ENCODE assay signal across 8 cellular contexts in the genomic region with DNA sequence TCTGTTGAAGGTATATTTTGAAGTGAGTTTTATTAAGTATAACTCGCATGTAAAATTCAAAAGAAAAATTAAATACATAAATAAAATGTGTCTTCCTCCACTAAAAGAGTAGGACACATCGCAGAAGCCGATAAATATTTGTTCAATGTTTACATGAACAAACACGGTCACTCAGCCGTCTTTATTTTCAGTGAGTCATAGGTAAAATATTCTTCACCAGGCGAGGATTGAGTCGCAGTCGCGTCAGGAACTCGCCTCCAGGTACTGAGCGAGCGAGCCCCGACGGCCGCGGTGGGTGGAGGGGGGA. TPM values are rescaled to one million over a fixed set of nuclear protein-coding genes. Genes with fewer than 3 reads are reported as not detected.
DNase-seq lines count a peak whose midpoint lies in the region; ATAC-seq and TF ChIP-seq lines count a peak whose summit lies in the region.

No MANE protein-coding gene starts in this region.

- H3K36me3 Mint-ChIP-seq in activated naive CD4-positive, alpha-beta T cell treated with anti-CD3 and anti-CD28 coated beads, Interleukin-2, amount 50 U/mL, for 24 hours = no peaks in the 10 kb centered on the region
- no peaks in the 10 kb centered on the region for H3K36me3 Mint-ChIP-seq in activated naive CD4-positive, alpha-beta T cell treated with anti-CD3 and anti-CD28 coated beads, Interleukin-2, amount 50 U/mL, for 72 hours

- no peaks in the 10 kb centered on the region for H3K9me3 ChIP-seq in body of pancreas
- H3K9me3 ChIP-seq in lung (ENCODE audit: control insufficient read depth in 2 of 2, insufficient read depth in 1 of 2, low read length in 1 of 2) = peaks cover 0 to 3% of the 10 kb centered on the region in 2 donors
- H3K9me3 ChIP-seq in upper lobe of left lung = no peaks in the 10 kb centered on the region

- H3K27me3 ChIP-seq in body of pancreas (no peaks in the 10 kb centered on the region), lung (ENCODE audit: control insufficient read depth, insufficient read depth) (no peaks in the 10 kb centered on the region), upper lobe of left lung (no peaks in the 10 kb centered on the region)

- H3K27ac ChIP-seq in body of pancreas (peak overlapping the region; percentile 87 to 99 (median 96)), lung (ENCODE audit: low read depth in 1 of 2, low read length in 1 of 2) (peak overlapping the region; percentile 83 to 97), upper lobe of left lung (peak overlapping the region; percentile 94 to 97 (median 94))

- intact Hi-C loops in body of pancreas (cut with DNase I) = no loop called here

- no peak for DNase-seq in activated naive CD4-positive, alpha-beta T cell treated with anti-CD3 and anti-CD28 coated beads, Interleukin-2, amount 50 U/mL, for 72 hours (ENCODE audit: low spot score in 2 of 2)
- DNase-seq in body of pancreas (no peak), lung (ENCODE audit: low spot score) (no peak), upper lobe of left lung (no peak), RKO (ENCODE audit: low spot score) (no peak), T1000 (lab: John Stamatoyannopoulos, UW) (no peak), SK-N-DZ (ENCODE audit: low spot score) (no peak)

- H3K4me1 ChIP-seq in body of pancreas = peaks cover 20% of the 10 kb centered on the region
- peaks cover 1 to 2% of the 10 kb centered on the region in 2 donors for H3K4me1 ChIP-seq in lung (ENCODE audit: control insufficient read depth in 2 of 2, insufficient read depth in 2 of 2, low read length in 2 of 2)
- peaks cover 0 to 4% (median 2%) of the 10 kb centered on the region in 4 donors for H3K4me1 ChIP-seq in upper lobe of left lung

- TF ChIP-seq EP300 in upper lobe of left lung (IDR thresholded peaks at IDR 0.05) = no peak

- ATAC-seq in activated naive CD4-positive, alpha-beta T cell treated with anti-CD3 and anti-CD28 coated beads, Interleukin-2, amount 50 U/mL, for 72 hours = no peak
- ATAC-seq in body of pancreas = no peak
- no peak for ATAC-seq in lung (ENCODE audit: insufficient read depth, low FRiP score)
- ATAC-seq in upper lobe of left lung (ENCODE audit: low FRiP score in 2 of 2) = no peak

- TF ChIP-seq POLR2A in body of pancreas (IDR thresholded peaks at IDR 0.05) (no peak), upper lobe of left lung (IDR thresholded peaks at IDR 0.05) (no peak)

- peak overlapping the region; percentile 93 for H3K4me3 Mint-ChIP-seq in activated naive CD4-positive, alpha-beta T cell treated with anti-CD3 and anti-CD28 coated beads, Interleukin-2, amount 50 U/mL, for 24 hours

- no peaks in the 10 kb centered on the region for H3K9me3 Mint-ChIP-seq in activated naive CD4-positive, alpha-beta T cell treated with anti-CD3 and anti-CD28 coated beads, Interleukin-2, amount 50 U/mL, for 24 hours
- H3K9me3 Mint-ChIP-seq in activated naive CD4-positive, alpha-beta T cell treated with anti-CD3 and anti-CD28 coated beads, Interleukin-2, amount 50 U/mL, for 72 hours = no peaks in the 10 kb centered on the region

- no peaks in the 10 kb centered on the region for H3K36me3 ChIP-seq in body of pancreas (replicated peaks in 1 of 2; ENCODE audit: insufficient read depth in 1 of 2, low read depth in 2 of 2)
- H3K36me3 ChIP-seq in lung (ENCODE audit: control insufficient read depth in 2 of 2, insufficient read depth in 2 of 2, low read length in 2 of 2) = no peaks in the 10 kb centered on the region
- no peaks in the 10 kb centered on the region for H3K36me3 ChIP-seq in upper lobe of left lung

- TF ChIP-seq CTCF in body of pancreas (IDR thresholded peaks at IDR 0.05) = no peak
- TF ChIP-seq CTCF in lung (IDR thresholded peaks at IDR 0.05; ENCODE audit: control extremely low read depth, extremely low read depth) = no peak
- no peak for TF ChIP-seq CTCF in upper lobe of left lung (IDR thresholded peaks at IDR 0.05)

- peaks cover 28% of the 10 kb centered on the region for H3K4me1 Mint-ChIP-seq in activated naive CD4-positive, alpha-beta T cell treated with anti-CD3 and anti-CD28 coated beads, Interleukin-2, amount 50 U/mL, for 24 hours

- WGBS in body of pancreas, 2 donors = 0% methylated on average over 9 to 16 of the region's 16 CpGs
- WGBS in lung, 2 donors = 0 to 39% methylated on average over 14 to 16 of the region's 16 CpGs
- 0 to 35% methylated on average over 5 to 15 of the region's 16 CpGs for WGBS in upper lobe of left lung, 2 donors

- H3K4me3 ChIP-seq in body of pancreas = no peak overlapping the region
- no peak overlapping the region for H3K4me3 ChIP-seq in lung
- H3K4me3 ChIP-seq in upper lobe of left lung = peak overlapping the region; percentile 10 to 59 (median 56)

- H3K27me3 Mint-ChIP-seq in activated naive CD4-positive, alpha-beta T cell treated with anti-CD3 and anti-CD28 coated beads, Interleukin-2, amount 50 U/mL, for 24 hours = no peaks in the 10 kb centered on the region

- peak overlapping the region; percentile 93 for H3K27ac Mint-ChIP-seq in activated naive CD4-positive, alpha-beta T cell treated with anti-CD3 and anti-CD28 coated beads, Interleukin-2, amount 50 U/mL, for 24 hours
- peak overlapping the region in 1 of 2 donors; percentile 92 for H3K27ac Mint-ChIP-seq in activated naive CD4-positive, alpha-beta T cell treated with anti-CD3 and anti-CD28 coated beads, Interleukin-2, amount 50 U/mL, for 72 hours

RNA-seq across cellular contexts. Expression of a gene that starts 0.3 kb away (rescaled TPM):
- 10 to 100 TPM; 62.2 to 95.1 TPM for total RNA-seq in activated naive CD4-positive, alpha-beta T cell treated with anti-CD3 and anti-CD28 coated beads, Interleukin-2, amount 50 U/mL, for 72 hours
- total RNA-seq in body of pancreas = 10 to 100 TPM; 28.8 to 66.3 TPM
- 10 to 100 TPM; 43.5 to 83.1 TPM for total RNA-seq in lung
- 100 to 1,000 TPM in 1 of 2 donors, 10 to 100 TPM in 1; 89.0 to 106 TPM for polyA plus RNA-seq in lung
- total RNA-seq in upper lobe of left lung = 10 to 100 TPM; 18.3 to 93.9 (median 50.2) TPM
- 113 and 129 TPM in 2 replicates for polyA plus RNA-seq in SK-N-DZ (2014; cell fraction: cytosol; rRNA removed)
- polyA plus RNA-seq in SK-N-DZ (2014; cell fraction: nucleus; rRNA removed) = 61.0 and 69.9 TPM in 2 replicates

RNA-seq across cellular contexts. Expression of a gene that starts 3.9 kb away (rescaled TPM):
- total RNA-seq in activated naive CD4-positive, alpha-beta T cell treated with anti-CD3 and anti-CD28 coated beads, Interleukin-2, amount 50 U/mL, for 72 hours = 1 to 10 TPM; 5.6 to 5.8 TPM
- 1 to 10 TPM; 5.7 to 9.2 TPM for total RNA-seq in body of pancreas
- total RNA-seq in lung = 10 to 100 TPM in 1 of 2 donors, 1 to 10 TPM in 1; 6.1 to 38.1 TPM
- 1 to 10 TPM; 6.1 to 9.0 TPM for polyA plus RNA-seq in lung
- total RNA-seq in upper lobe of left lung = 10 to 100 TPM in 5 of 6 donors, 1 to 10 TPM in 1; 4.3 to 47.1 (median 21.7) TPM
- polyA plus RNA-seq in SK-N-DZ (2014; cell fraction: cytosol; rRNA removed) = 0.20 and 0.42 TPM in 2 replicates
- 0.07 and 0.88 TPM in 2 replicates for polyA plus RNA-seq in SK-N-DZ (2014; cell fraction: nucleus; rRNA removed)

RNA-seq across cellular contexts. Expression of a gene that starts 44.6 kb away (rescaled TPM):
- total RNA-seq in activated naive CD4-positive, alpha-beta T cell treated with anti-CD3 and anti-CD28 coated beads, Interleukin-2, amount 50 U/mL, for 72 hours = 1 to 10 TPM; 4.8 to 7.6 TPM
- total RNA-seq in body of pancreas = 10 to 100 TPM in 1 of 2 donors, 1 to 10 TPM in 1; 8.9 to 20.5 TPM
- 1 to 10 TPM; 4.3 to 9.5 TPM for total RNA-seq in lung
- polyA plus RNA-seq in lung = 10 to 100 TPM in 1 of 2 donors, 1 to 10 TPM in 1; 7.3 to 15.7 TPM
- 10 to 100 TPM in 2 of 6 donors, 1 to 10 TPM in 4; 4.4 to 14.9 (median 7.8) TPM for total RNA-seq in upper lobe of left lung
- polyA plus RNA-seq in SK-N-DZ (2014; cell fraction: cytosol; rRNA removed) = 15.2 and 15.7 TPM in 2 replicates
- polyA plus RNA-seq in SK-N-DZ (2014; cell fraction: nucleus; rRNA removed) = 14.2 and 14.7 TPM in 2 replicates

RNA-seq across cellular contexts. Expression of a gene that starts 44.6 kb away (rescaled TPM):
- 10 to 100 TPM; 17.1 to 19.5 TPM for total RNA-seq in activated naive CD4-positive, alpha-beta T cell treated with anti-CD3 and anti-CD28 coated beads, Interleukin-2, amount 50 U/mL, for 72 hours
- 1 to 10 TPM; 2.6 to 3.0 TPM for total RNA-seq in body of pancreas
- total RNA-seq in lung = 10 to 100 TPM; 10.7 to 16.5 TPM
- 10 to 100 TPM in 1 of 2 donors, 1 to 10 TPM in 1; 7.6 to 60.2 TPM for polyA plus RNA-seq in lung
- 10 to 100 TPM in 2 of 6 donors, 1 to 10 TPM in 4; 3.4 to 12.3 (median 8.0) TPM for total RNA-seq in upper lobe of left lung
- 2.6 and 3.5 TPM in 2 replicates for polyA plus RNA-seq in SK-N-DZ (2014; cell fraction: cytosol; rRNA removed)
- 9.6 and 10.2 TPM in 2 replicates for polyA plus RNA-seq in SK-N-DZ (2014; cell fraction: nucleus; rRNA removed)

RNA-seq across cellular contexts. Expression of a gene that starts 44.9 kb away (rescaled TPM):
- total RNA-seq in activated naive CD4-positive, alpha-beta T cell treated with anti-CD3 and anti-CD28 coated beads, Interleukin-2, amount 50 U/mL, for 72 hours = 10 to 100 TPM; 15.7 to 31.5 TPM
- total RNA-seq in body of pancreas (1 to 10 TPM; 6.3 to 7.5 TPM), lung (10 to 100 TPM; 13.7 to 17.9 TPM), upper lobe of left lung (10 to 100 TPM; 11.6 to 21.0 (median 16.1) TPM)
- 10 to 100 TPM in 1 of 2 donors, 1 to 10 TPM in 1; 7.9 to 13.1 TPM for polyA plus RNA-seq in lung
- polyA plus RNA-seq in SK-N-DZ (2014; cell fraction: cytosol; rRNA removed) = 10.0 and 11.2 TPM in 2 replicates
- polyA plus RNA-seq in SK-N-DZ (2014; cell fraction: nucleus; rRNA removed) = 11.1 and 19.1 TPM in 2 replicates

Comparison
In these comparisons a context has a peak if more than half of its experiments do, and no peak if none do; other contexts are left out.
1. H3K4me3 ChIP-seq: peak in upper lobe of left lung (4 of 4); none in body of pancreas (0 of 2) and lung (single experiment).
2. Peak in every context shown above with its lines, with median percentiles within 50 percentile points of each other: H3K27ac ChIP-seq.